ENCODE assay signal across 1 cellular context in the genomic region with DNA sequence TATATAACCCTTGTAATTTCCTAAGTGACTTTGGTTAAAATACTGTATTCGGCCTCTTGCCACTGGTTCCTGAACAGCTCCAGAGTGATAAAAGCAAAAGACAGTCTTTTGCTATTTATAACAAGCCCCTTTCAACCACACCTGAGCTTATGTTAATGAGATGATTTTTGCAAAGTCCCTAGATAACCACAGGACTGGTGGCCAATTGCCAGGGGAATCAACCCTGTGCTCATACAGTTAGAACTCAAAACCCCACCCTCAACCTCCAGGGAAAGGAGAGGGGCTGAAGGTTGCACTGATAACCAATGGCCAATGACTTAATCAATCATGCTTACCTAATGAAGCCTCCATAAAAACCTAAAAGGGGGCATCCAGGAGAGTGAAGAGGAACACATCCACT.
TF ChIP-seq lines count a peak whose summit lies in the region.

No MANE protein-coding gene starts in this region.

TF ChIP-seq in K562, 482 proteins besides CTCF, POLR2A, EP300 and RAD21 (continued from another document):
- TF ChIP-seq FOXA1 (IDR thresholded peaks at IDR 0.05; ENCODE audit: borderline replicate concordance): no peak
- TF ChIP-seq ZNF431 (CRISPR knock-in tag; IDR thresholded peaks at IDR 0.05): no peak
- TF ChIP-seq ZNF175 (CRISPR knock-in tag; IDR thresholded peaks at IDR 0.05; ENCODE audit: low read depth): no peak
- TF ChIP-seq EGR1 (conservative IDR thresholded peaks at IDR 0.05): no peak
- TF ChIP-seq CBX1 (IDR thresholded peaks at IDR 0.05; ENCODE audit: low read depth): no peak
- TF ChIP-seq, protein P1, sequence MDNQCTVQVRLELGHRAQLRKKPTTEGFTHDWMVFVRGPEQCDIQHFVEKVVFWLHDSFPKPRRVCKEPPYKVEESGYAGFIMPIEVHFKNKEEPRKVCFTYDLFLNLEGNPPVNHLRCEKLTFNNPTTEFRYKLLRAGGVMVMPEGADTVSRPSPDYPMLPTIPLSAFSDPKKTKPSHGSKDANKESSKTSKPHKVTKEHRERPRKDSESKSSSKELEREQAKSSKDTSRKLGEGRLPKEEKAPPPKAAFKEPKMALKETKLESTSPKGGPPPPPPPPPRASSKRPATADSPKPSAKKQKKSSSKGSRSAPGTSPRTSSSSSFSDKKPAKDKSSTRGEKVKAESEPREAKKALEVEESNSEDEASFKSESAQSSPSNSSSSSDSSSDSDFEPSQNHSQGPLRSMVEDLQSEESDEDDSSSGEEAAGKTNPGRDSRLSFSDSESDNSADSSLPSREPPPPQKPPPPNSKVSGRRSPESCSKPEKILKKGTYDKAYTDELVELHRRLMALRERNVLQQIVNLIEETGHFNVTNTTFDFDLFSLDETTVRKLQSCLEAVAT (IDR thresholded peaks at IDR 0.05): no peak
- no peak for TF ChIP-seq NCOA4 (IDR thresholded peaks at IDR 0.05; ENCODE audit: partially characterized antibody)
- TF ChIP-seq FOXJ3 (CRISPR knock-in tag; IDR thresholded peaks at IDR 0.05): no peak
- TF ChIP-seq SOX6 (IDR thresholded peaks at IDR 0.05): no peak
- TF ChIP-seq RHOXF2B (CRISPR knock-in tag; conservative IDR thresholded peaks at IDR 0.05): no peak
- TF ChIP-seq, protein P2, sequence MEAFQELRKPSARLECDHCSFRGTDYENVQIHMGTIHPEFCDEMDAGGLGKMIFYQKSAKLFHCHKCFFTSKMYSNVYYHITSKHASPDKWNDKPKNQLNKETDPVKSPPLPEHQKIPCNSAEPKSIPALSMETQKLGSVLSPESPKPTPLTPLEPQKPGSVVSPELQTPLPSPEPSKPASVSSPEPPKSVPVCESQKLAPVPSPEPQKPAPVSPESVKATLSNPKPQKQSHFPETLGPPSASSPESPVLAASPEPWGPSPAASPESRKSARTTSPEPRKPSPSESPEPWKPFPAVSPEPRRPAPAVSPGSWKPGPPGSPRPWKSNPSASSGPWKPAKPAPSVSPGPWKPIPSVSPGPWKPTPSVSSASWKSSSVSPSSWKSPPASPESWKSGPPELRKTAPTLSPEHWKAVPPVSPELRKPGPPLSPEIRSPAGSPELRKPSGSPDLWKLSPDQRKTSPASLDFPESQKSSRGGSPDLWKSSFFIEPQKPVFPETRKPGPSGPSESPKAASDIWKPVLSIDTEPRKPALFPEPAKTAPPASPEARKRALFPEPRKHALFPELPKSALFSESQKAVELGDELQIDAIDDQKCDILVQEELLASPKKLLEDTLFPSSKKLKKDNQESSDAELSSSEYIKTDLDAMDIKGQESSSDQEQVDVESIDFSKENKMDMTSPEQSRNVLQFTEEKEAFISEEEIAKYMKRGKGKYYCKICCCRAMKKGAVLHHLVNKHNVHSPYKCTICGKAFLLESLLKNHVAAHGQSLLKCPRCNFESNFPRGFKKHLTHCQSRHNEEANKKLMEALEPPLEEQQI (IDR thresholded peaks at IDR 0.05): no peak
- no peak for TF ChIP-seq SIX5 (IDR thresholded peaks at IDR 0.05; ENCODE audit: borderline replicate concordance in 1 of 2, insufficient read depth in 1 of 2, low read depth in 1 of 2, low read length in 2 of 2)
- no peak for TF ChIP-seq NFYB (IDR thresholded peaks at IDR 0.05; ENCODE audit: extremely low read depth, insufficient read length)
- TF ChIP-seq, protein P3, sequence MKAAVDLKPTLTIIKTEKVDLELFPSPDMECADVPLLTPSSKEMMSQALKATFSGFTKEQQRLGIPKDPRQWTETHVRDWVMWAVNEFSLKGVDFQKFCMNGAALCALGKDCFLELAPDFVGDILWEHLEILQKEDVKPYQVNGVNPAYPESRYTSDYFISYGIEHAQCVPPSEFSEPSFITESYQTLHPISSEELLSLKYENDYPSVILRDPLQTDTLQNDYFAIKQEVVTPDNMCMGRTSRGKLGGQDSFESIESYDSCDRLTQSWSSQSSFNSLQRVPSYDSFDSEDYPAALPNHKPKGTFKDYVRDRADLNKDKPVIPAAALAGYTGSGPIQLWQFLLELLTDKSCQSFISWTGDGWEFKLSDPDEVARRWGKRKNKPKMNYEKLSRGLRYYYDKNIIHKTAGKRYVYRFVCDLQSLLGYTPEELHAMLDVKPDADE (conservative IDR thresholded peaks at IDR 0.05; ENCODE audit: control insufficient read depth, low read depth, low read length): no peak
- TF ChIP-seq GABPB1 (CRISPR knock-in tag; IDR thresholded peaks at IDR 0.05): no peak
- TF ChIP-seq MEIS2 (IDR thresholded peaks at IDR 0.05; ENCODE audit: partially characterized antibody): no peak
- TF ChIP-seq ZNF274 (IDR thresholded peaks at IDR 0.05; ENCODE audit: borderline replicate concordance, low read depth, low read length): no peak
- no peak for TF ChIP-seq SPI1 (IDR thresholded peaks at IDR 0.05; ENCODE audit: borderline replicate concordance, low read depth, low read length)
- TF ChIP-seq ZKSCAN3 (CRISPR knock-in tag; IDR thresholded peaks at IDR 0.05): no peak
